ENCODE assay signal across 7 cellular contexts in genomic region chr19:56076413-56076998, GRCh38. TPM values are rescaled to one million over a fixed set of nuclear protein-coding genes. Genes with fewer than 3 reads are reported as not detected.
DNase-seq lines count a peak whose midpoint lies in the region; ATAC-seq and TF ChIP-seq lines count a peak whose summit lies in the region.

No MANE protein-coding gene starts in this region.

- no peaks in the 10 kb centered on the region for H3K36me3 ChIP-seq in kidney epithelial cell (ENCODE audit: control insufficient read depth, insufficient read depth, low read length)

- DNase-seq in Daoy (ENCODE audit: low read depth) = peak; percentile 57
- peak; percentile 45 for DNase-seq in RWPE1 (ENCODE audit: low spot score)
- DNase-seq in kidney epithelial cell (ENCODE audit: low read depth) = no peak
- peak; percentile 11 for DNase-seq in stimulated activated naive CD4-positive, alpha-beta T cell treated with Interleukin-2 at 50 U/mL for 16 hours (lab: John Stamatoyannopoulos, UW)

- POLR2A ChIA-PET in RWPE1 (lab: Yijun Ruan, JAX; ENCODE audit: low non-redundant PET) = no interaction called here

- CTCF ChIA-PET in RWPE1 (lab: Yijun Ruan, JAX) = interaction anchor here (0.5 to 2.5 kb wide), 17 partner anchors 8 to 1112 kb away, joined by 3 to 14 read pairs (median 4); no protein-coding TSS in a partner anchor

- peak; percentile 81 for TF ChIP-seq RAD21 in Ishikawa (IDR thresholded peaks at IDR 0.05; ENCODE audit: low read depth)

- no peaks in the 10 kb centered on the region for H3K36me3 Mint-ChIP-seq in brain

- H3K4me1 Mint-ChIP-seq in brain = peaks cover 9% of the 10 kb centered on the region

- peaks cover 3% of the 10 kb centered on the region for H3K27me3 ChIP-seq in kidney epithelial cell (ENCODE audit: control insufficient read depth, insufficient read depth, low read length)

- H3K27me3 Mint-ChIP-seq in brain = peaks cover 9% of the 10 kb centered on the region

- H3K4me3 ChIP-seq in kidney epithelial cell (ENCODE audit: low read depth, low read length) = no peak overlapping the region

- no peak for TF ChIP-seq EP300 in Ishikawa (IDR thresholded peaks at IDR 0.05; ENCODE audit: borderline replicate concordance)

- H3K27ac Mint-ChIP-seq in brain = peak overlapping the region in 1 of 5 experiments; percentile 70

- no peaks in the 10 kb centered on the region for H3K9me3 Mint-ChIP-seq in brain

- no peak for ATAC-seq in HG02870 (IDR thresholded peaks at IDR 0.05; ENCODE audit: unreplicated experiment)

- no peak overlapping the region for H3K27ac ChIP-seq in RWPE1

- H3K4me3 Mint-ChIP-seq in brain = no peak overlapping the region

- TF ChIP-seq CTCF in RWPE1 (conservative IDR thresholded peaks at IDR 0.05; ENCODE audit: low read depth) (peak; percentile 88), brain (conservative IDR thresholded peaks at IDR 0.05) (peak; percentile 67 to 85), kidney epithelial cell (IDR thresholded peaks at IDR 0.05; ENCODE audit: insufficient read depth, low read length, poor library complexity, severe bottlenecking) (peak; percentile 83)

TF ChIP-seq in Ishikawa, 13 proteins besides CTCF, POLR2A, EP300 and RAD21:
- TF ChIP-seq ZBTB7A (IDR thresholded peaks at IDR 0.05; ENCODE audit: low read depth) (no peak), FOXM1 (IDR thresholded peaks at IDR 0.05; ENCODE audit: borderline replicate concordance, low read depth) (no peak)

RNA-seq across cellular contexts. Expression of gene ZNF787, which starts 44.6 kb away (rescaled TPM):
- 18.8 and 43.8 TPM in 2 replicates for total RNA-seq in Daoy (2014; rRNA removed; shearing (Covaris generic))
- 30.6 TPM for polyA plus RNA-seq in brain (ENCODE audit: insufficient read depth, low read depth, low replicate concordance)
- 26.6 and 38.3 TPM in 2 replicates for total RNA-seq in kidney epithelial cell
